ENCODE assay signal across 13 cellular contexts in genomic region chr18:13280066-13280795, GRCh38.
DNase-seq lines count a peak whose midpoint lies in the region; ATAC-seq and FAIRE-seq lines count a peak whose summit lies in the region.
"Had no signal": no experiment of that assay in that cellular context is flagged by ENCODE, and none has a peak within 500 bp of the region (broad histone marks: within the 10 kb centered on the region; RNA-seq: fewer than 3 reads in every experiment).

No MANE protein-coding gene starts in this region.

- no peaks in the 10 kb centered on the region for H3K9me3 Mint-ChIP-seq in activated CD4-positive, alpha-beta memory T cell treated with anti-CD3 and anti-CD28 coated beads for 36 hours

- peak overlapping the region; percentile 69 for H3K27ac Mint-ChIP-seq in activated CD4-positive, alpha-beta memory T cell treated with anti-CD3 and anti-CD28 coated beads for 36 hours

- peak; percentile 99 for FAIRE-seq in urothelium cell line (lab: Jason Lieb, UNC)
- FAIRE-seq: H1 had no signal

- H3K27me3 Mint-ChIP-seq in activated CD4-positive, alpha-beta memory T cell treated with anti-CD3 and anti-CD28 coated beads for 36 hours = peaks cover 3% of the 10 kb centered on the region

- no peak for DNase-seq in left cardiac atrium
- DNase-seq in Right ventricle myocardium superior = no peak
- no peak for DNase-seq in activated CD4-positive, alpha-beta memory T cell treated with anti-CD3 and anti-CD28 coated beads for 36 hours
- no peak for DNase-seq in left ventricle myocardium superior
- peak; percentile 95 for DNase-seq in urothelium cell line (ENCODE audit: low spot score)
- no peak for DNase-seq in T1000 (lab: John Stamatoyannopoulos, UW)
- DNase-seq: DMS79 treated with DMSO at 0.1 percent for 48 hours, erythroblast, mammary epithelial cell, NCI-H1105 treated with DMSO at 0.1 percent for 48 hours had no signal

- H3K4me3 Mint-ChIP-seq in activated CD4-positive, alpha-beta memory T cell treated with anti-CD3 and anti-CD28 coated beads for 36 hours = peak overlapping the region; percentile 5

- H3K36me3 Mint-ChIP-seq in activated CD4-positive, alpha-beta memory T cell treated with anti-CD3 and anti-CD28 coated beads for 36 hours = peaks cover 8% of the 10 kb centered on the region

- H3K4me1 Mint-ChIP-seq in activated CD4-positive, alpha-beta memory T cell treated with anti-CD3 and anti-CD28 coated beads for 36 hours (ENCODE audit: low read depth) = peaks cover 82% of the 10 kb centered on the region

- POLR2A ChIA-PET in activated CD4-positive, alpha-beta memory T cell treated with anti-CD3 and anti-CD28 coated beads for 36 hours (lab: Charles Lee) = interaction anchor here (0.8 to 6.1 kb wide), 5 partner anchors 11 to 99 kb away, joined by 3 to 42 read pairs (median 6); no protein-coding TSS in a partner anchor

- intact Hi-C loops in left cardiac atrium (cut with DNase I) = loop anchor here (5.0 to 10.0 kb wide), 2 partner anchors 63 to 95 kb away; partner anchors contain the start of gene LDLRAD4 (in 1 of the 2)
- intact Hi-C loops in Right ventricle myocardium superior (cut with DNase I) = no loop called here
- intact Hi-C loops in activated CD4-positive, alpha-beta memory T cell treated with anti-CD3 and anti-CD28 coated beads for 36 hours (cut with micrococcal nuclease) = no loop called here
- intact Hi-C loops in left ventricle myocardium superior (cut with micrococcal nuclease) = no loop called here

- CTCF ChIA-PET in activated CD4-positive, alpha-beta memory T cell treated with anti-CD3 and anti-CD28 coated beads for 36 hours (lab: Charles Lee) = interaction anchor here (1.0 to 2.1 kb wide), 4 partner anchors 10 to 96 kb away, joined by 3 to 9 read pairs (median 8); no protein-coding TSS in a partner anchor

- ATAC-seq in left cardiac atrium (peak; percentile 46 to 59), Right ventricle myocardium superior (ENCODE audit: poor library complexity) (no peak), left ventricle myocardium superior (peak; percentile 56), HG03469 (IDR thresholded peaks at IDR 0.05; ENCODE audit: unreplicated experiment) (no peak), HG03196 (IDR thresholded peaks at IDR 0.05; ENCODE audit: unreplicated experiment) (no peak)

Comparison
In these comparisons a context has a peak if more than half of its experiments do, and no peak if none do; other contexts are left out.
1. ATAC-seq: peak in left cardiac atrium (2 of 2) and left ventricle myocardium superior (single experiment); none in Right ventricle myocardium superior (single experiment), HG03469 (single experiment) and HG03196 (single experiment).
2. intact Hi-C loops: an anchor here in left cardiac atrium (5.0 to 10.0 kb wide); none called in Right ventricle myocardium superior, activated CD4-positive, alpha-beta memory T cell treated with anti-CD3 and anti-CD28 coated beads for 36 hours and left ventricle myocardium superior.